17 cellular contexts compared by ENCODE assay signal in genomic region chr7:117071597-117071996, GRCh38.
DNase-seq lines count a peak whose midpoint lies in the region.
"Had no signal": no experiment of that assay in that cellular context is flagged by ENCODE, and none has a peak within 500 bp of the region (broad histone marks: within the 10 kb centered on the region; RNA-seq: fewer than 3 reads in every experiment).

No MANE protein-coding gene starts in this region.

- H3K4me3 Mint-ChIP-seq in activated T-helper 2 cell treated with anti-CD3 and anti-CD28 coated beads, Interferon-gamma antibody, Interleukin-2, Interleukin-4, amounts not matched to agents 10 μg/mL and 5 μg/mL and 100 μg/mL, durations not matched to agents 14 hours and 24 hours and 36 hours (ENCODE audit: low read depth), result no peak overlapping the region
- H3K4me3 Mint-ChIP-seq: activated naive CD4-positive, alpha-beta T cell treated with anti-CD3 and anti-CD28 coated beads, Interleukin-2, amount 50 U/mL, for 24 hours; effector memory CD8-positive, alpha-beta T cell had no signal

- intact Hi-C loops in activated T-helper 2 cell treated with anti-CD3 and anti-CD28 coated beads, Interferon-gamma antibody, Interleukin-2, Interleukin-4, amounts not matched to agents 10 μg/mL and 5 μg/mL and 100 μg/mL, durations not matched to agents 14 hours and 24 hours and 36 hours (cut with micrococcal nuclease), result no loop called here

- H3K9me3 Mint-ChIP-seq in activated T-helper 2 cell treated with anti-CD3 and anti-CD28 coated beads, Interferon-gamma antibody, Interleukin-2, Interleukin-4, amounts not matched to agents 10 μg/mL and 5 μg/mL and 100 μg/mL, durations not matched to agents 14 hours and 24 hours and 36 hours, result peaks cover 5% of the 10 kb centered on the region
- H3K9me3 Mint-ChIP-seq: activated naive CD4-positive, alpha-beta T cell treated with anti-CD3 and anti-CD28 coated beads, Interleukin-2, amount 50 U/mL, for 24 hours; effector memory CD8-positive, alpha-beta T cell had no signal

- peak; percentile 85 for DNase-seq in DMS79 (lab: John Stamatoyannopoulos, UW)
- DNase-seq in NCI-H1436 treated with DMSO at 0.1 percent for 48 hours (lab: John Stamatoyannopoulos, UW), result peak; percentile 69
- peak; percentile 47 for DNase-seq in NCI-H345 (lab: John Stamatoyannopoulos, UW)
- DNase-seq in fibroblast of peridontal ligament (ENCODE audit: extremely low read depth), result peak; percentile 27
- no peak for DNase-seq in kidney glomerular epithelial cell (lab: John Stamatoyannopoulos, UW)
- DNase-seq in activated T-helper 2 cell treated with anti-CD3 and anti-CD28 coated beads, Interferon-gamma antibody, Interleukin-2, Interleukin-4, amounts not matched to agents 10 μg/mL and 5 μg/mL and 100 μg/mL, durations not matched to agents 14 hours and 24 hours and 36 hours (ENCODE audit: low spot score), result no peak
- DNase-seq in NK-92 (lab: John Stamatoyannopoulos, UW; ENCODE audit: unreplicated experiment), result no peak
- DNase-seq: activated CD4-positive, CD25-positive, alpha-beta regulatory T cell treated with anti-CD3 and anti-CD28 coated beads, Interleukin-2, amount 50 U/mL, for 72 hours; activated CD8-positive, alpha-beta memory T cell treated with anti-CD3 and anti-CD28 coated beads for 24 hours; activated T-cell treated with anti-CD3 and anti-CD28 coated beads, Interleukin-2, amount 50 U/mL, for 48 hours; effector memory CD8-positive, alpha-beta T cell; GOT3; KG1; stimulated activated CD4-positive, alpha-beta T cell treated with anti-CD3 and anti-CD28 coated beads, Interleukin-12 subunit alpha, Interleukin-12 subunit beta, amount 100 ng/mL, for 4 hours; stimulated activated CD8-positive, alpha-beta memory T cell treated with anti-CD3 and anti-CD28 coated beads, Interleukin-4, amount 100 ng/mL, for 48 hours; T1000 had no signal

- no peaks in the 10 kb centered on the region for H3K36me3 Mint-ChIP-seq in activated T-helper 2 cell treated with anti-CD3 and anti-CD28 coated beads, Interferon-gamma antibody, Interleukin-2, Interleukin-4, amounts not matched to agents 10 μg/mL and 5 μg/mL and 100 μg/mL, durations not matched to agents 14 hours and 24 hours and 36 hours (ENCODE audit: low read depth)
- H3K36me3 Mint-ChIP-seq: activated naive CD4-positive, alpha-beta T cell treated with anti-CD3 and anti-CD28 coated beads, Interleukin-2, amount 50 U/mL, for 24 hours had no signal

- no peak overlapping the region for H3K27ac Mint-ChIP-seq in activated T-helper 2 cell treated with anti-CD3 and anti-CD28 coated beads, Interferon-gamma antibody, Interleukin-2, Interleukin-4, amounts not matched to agents 10 μg/mL and 5 μg/mL and 100 μg/mL, durations not matched to agents 14 hours and 24 hours and 36 hours
- H3K27ac Mint-ChIP-seq: activated naive CD4-positive, alpha-beta T cell treated with anti-CD3 and anti-CD28 coated beads, Interleukin-2, amount 50 U/mL, for 24 hours; effector memory CD8-positive, alpha-beta T cell had no signal

- H3K4me1 Mint-ChIP-seq in activated T-helper 2 cell treated with anti-CD3 and anti-CD28 coated beads, Interferon-gamma antibody, Interleukin-2, Interleukin-4, amounts not matched to agents 10 μg/mL and 5 μg/mL and 100 μg/mL, durations not matched to agents 14 hours and 24 hours and 36 hours (ENCODE audit: low read depth), result peaks cover 17% of the 10 kb centered on the region

- no peaks in the 10 kb centered on the region for H3K27me3 Mint-ChIP-seq in activated T-helper 2 cell treated with anti-CD3 and anti-CD28 coated beads, Interferon-gamma antibody, Interleukin-2, Interleukin-4, amounts not matched to agents 10 μg/mL and 5 μg/mL and 100 μg/mL, durations not matched to agents 14 hours and 24 hours and 36 hours (ENCODE audit: low read depth)
- H3K27me3 Mint-ChIP-seq: activated naive CD4-positive, alpha-beta T cell treated with anti-CD3 and anti-CD28 coated beads, Interleukin-2, amount 50 U/mL, for 24 hours; effector memory CD8-positive, alpha-beta T cell had no signal

Comparison
In these comparisons a context has a peak if more than half of its experiments do, and no peak if none do; other contexts are left out.
1. DNase-seq: peak in DMS79 (single experiment), NCI-H1436 treated with DMSO at 0.1 percent for 48 hours (single experiment), NCI-H345 (single experiment) and fibroblast of peridontal ligament (single experiment); none in kidney glomerular epithelial cell (single experiment), activated T-helper 2 cell treated with anti-CD3 and anti-CD28 coated beads, Interferon-gamma antibody, Interleukin-2, Interleukin-4, amounts not matched to agents 10 μg/mL and 5 μg/mL and 100 μg/mL, durations not matched to agents 14 hours and 24 hours and 36 hours (single experiment) and NK-92 (single experiment).